In the genomic region with DNA sequence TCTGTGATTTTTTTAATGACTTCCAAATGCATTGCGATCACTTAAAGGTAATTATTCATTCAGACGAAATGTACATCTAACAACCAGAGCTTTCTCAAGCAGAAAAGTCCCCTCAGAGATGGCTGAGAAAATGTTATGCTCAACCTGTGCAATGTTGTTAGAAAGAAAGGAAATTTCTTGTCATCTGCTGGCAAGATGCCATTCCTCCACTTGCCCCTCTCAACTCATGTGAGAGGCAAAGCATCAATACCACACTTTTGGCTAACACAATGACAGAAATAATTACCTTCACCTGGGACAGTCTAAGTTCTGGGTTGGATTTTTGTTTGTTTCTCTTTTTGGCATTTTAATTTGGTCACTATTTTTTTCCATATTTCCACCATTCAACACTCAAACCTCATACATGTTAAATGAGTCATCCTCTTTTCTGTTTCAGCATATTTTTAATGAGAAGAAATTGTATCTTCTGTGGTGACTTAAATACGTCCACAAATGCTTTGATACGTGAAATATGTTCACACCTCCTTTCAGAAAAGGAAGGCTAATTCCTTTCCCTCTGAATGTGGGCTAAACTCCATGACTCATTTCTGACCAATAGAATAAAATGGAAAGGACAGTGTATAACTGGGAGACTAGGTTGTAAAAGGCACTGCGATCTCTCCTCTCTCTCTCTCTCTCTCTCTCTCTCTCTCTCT, we compare ENCODE assay signal across 16 cellular contexts.
DNase-seq lines count a peak whose midpoint lies in the region; ATAC-seq and TF ChIP-seq lines count a peak whose summit lies in the region.
"Had no signal": no experiment of that assay in that cellular context is flagged by ENCODE, and none has a peak within 500 bp of the region (broad histone marks: within the 10 kb centered on the region; RNA-seq: fewer than 3 reads in every experiment).

No MANE protein-coding gene starts in this region.

- TF ChIP-seq EP300 in transverse colon (IDR thresholded peaks at IDR 0.05; ENCODE audit: low read depth): no peak

- ATAC-seq in GM19023 (IDR thresholded peaks at IDR 0.05; ENCODE audit: unreplicated experiment): no peak
- ATAC-seq in HG03135 (IDR thresholded peaks at IDR 0.05; ENCODE audit: unreplicated experiment): no peak
- ATAC-seq: GM12878, natural killer cell had no signal

- TF ChIP-seq CTCF in fibroblast of the aortic adventitia (IDR thresholded peaks at IDR 0.05; ENCODE audit: insufficient read depth, low read length) (no peak), transverse colon (IDR thresholded peaks at IDR 0.05) (no peak)

- no peak overlapping the region for H3K27ac ChIP-seq in transverse colon
- H3K27ac ChIP-seq: ascending aorta, uterus had no signal

- in situ Hi-C loops in transverse colon (cut with MboI; ENCODE audit: low pct_ligation_motif_present in 1 of 4, low pct_unique_long_range_greater_than_20kb in 1 of 4, low sequenced_read_pairs in 3 of 4): no loop called here

- DNase-seq in COLO829 (ENCODE audit: low spot score) (peak; percentile 62), HS-27A (ENCODE audit: low read depth) (peak; percentile 54), SW480 (ENCODE audit: low spot score) (peak; percentile 69), fibroblast of the aortic adventitia (ENCODE audit: low read depth) (peak; percentile 14), transverse colon (no peak), OCI-M1 (lab: John Stamatoyannopoulos, UW) (no peak)
- DNase-seq: activated CD8-positive, alpha-beta memory T cell treated with anti-CD3 and anti-CD28 coated beads, Interleukin-2, amount 50 U/mL, for 4 hours; CD4-positive, CD25-positive, alpha-beta regulatory T cell; immature natural killer cell; natural killer cell; NCI-H1417; uterus had no signal

- no peak overlapping the region for H3K4me3 ChIP-seq in fibroblast of the aortic adventitia (ENCODE audit: low read depth, low read length)
- H3K4me3 ChIP-seq in transverse colon: no peak overlapping the region
- H3K4me3 ChIP-seq: ascending aorta, GM12878, uterus had no signal

- intact Hi-C loops in transverse colon (cut with DNase I; ENCODE audit: low total_unique reads): no loop called here

- no peaks in the 10 kb centered on the region for H3K36me3 ChIP-seq in transverse colon
- H3K36me3 ChIP-seq: ascending aorta, uterus had no signal

- H3K4me1 ChIP-seq in transverse colon: no peaks in the 10 kb centered on the region
- H3K4me1 ChIP-seq: ascending aorta, uterus had no signal

- H3K27me3 ChIP-seq in transverse colon: no peaks in the 10 kb centered on the region
- H3K27me3 ChIP-seq: ascending aorta, uterus had no signal

- TF ChIP-seq POLR2A in transverse colon (IDR thresholded peaks at IDR 0.05): no peak

- no peaks in the 10 kb centered on the region for H3K9me3 ChIP-seq in transverse colon
- H3K9me3 ChIP-seq: ascending aorta, uterus had no signal

- 70 to 76% methylated on average over 2 to 5 of the region's 5 CpGs for WGBS in transverse colon (ENCODE audit: low coverage in 1 of 2), 2 donors

Comparison
In these comparisons a context has a peak if more than half of its experiments do, and no peak if none do; other contexts are left out.
1. DNase-seq: peak in COLO829 (single experiment), HS-27A (single experiment), SW480 (single experiment) and fibroblast of the aortic adventitia (single experiment); none in transverse colon (single experiment) and OCI-M1 (single experiment).